Comparison of ENCODE assay signal across 1 cellular context in genomic region chr13:42046448-42046847, GRCh38.
TF ChIP-seq lines count a peak whose summit lies in the region.

No MANE protein-coding gene starts in this region.

TF ChIP-seq in HepG2, 621 proteins besides CTCF, POLR2A, EP300 and RAD21:
- no peak for TF ChIP-seq RELA (CRISPR knock-in tag; IDR thresholded peaks at IDR 0.05)
- TF ChIP-seq PCBP1 (IDR thresholded peaks at IDR 0.05; ENCODE audit: borderline replicate concordance, low read depth, low read length), result no peak
